8 cellular contexts compared by ENCODE assay signal in the genomic region with DNA sequence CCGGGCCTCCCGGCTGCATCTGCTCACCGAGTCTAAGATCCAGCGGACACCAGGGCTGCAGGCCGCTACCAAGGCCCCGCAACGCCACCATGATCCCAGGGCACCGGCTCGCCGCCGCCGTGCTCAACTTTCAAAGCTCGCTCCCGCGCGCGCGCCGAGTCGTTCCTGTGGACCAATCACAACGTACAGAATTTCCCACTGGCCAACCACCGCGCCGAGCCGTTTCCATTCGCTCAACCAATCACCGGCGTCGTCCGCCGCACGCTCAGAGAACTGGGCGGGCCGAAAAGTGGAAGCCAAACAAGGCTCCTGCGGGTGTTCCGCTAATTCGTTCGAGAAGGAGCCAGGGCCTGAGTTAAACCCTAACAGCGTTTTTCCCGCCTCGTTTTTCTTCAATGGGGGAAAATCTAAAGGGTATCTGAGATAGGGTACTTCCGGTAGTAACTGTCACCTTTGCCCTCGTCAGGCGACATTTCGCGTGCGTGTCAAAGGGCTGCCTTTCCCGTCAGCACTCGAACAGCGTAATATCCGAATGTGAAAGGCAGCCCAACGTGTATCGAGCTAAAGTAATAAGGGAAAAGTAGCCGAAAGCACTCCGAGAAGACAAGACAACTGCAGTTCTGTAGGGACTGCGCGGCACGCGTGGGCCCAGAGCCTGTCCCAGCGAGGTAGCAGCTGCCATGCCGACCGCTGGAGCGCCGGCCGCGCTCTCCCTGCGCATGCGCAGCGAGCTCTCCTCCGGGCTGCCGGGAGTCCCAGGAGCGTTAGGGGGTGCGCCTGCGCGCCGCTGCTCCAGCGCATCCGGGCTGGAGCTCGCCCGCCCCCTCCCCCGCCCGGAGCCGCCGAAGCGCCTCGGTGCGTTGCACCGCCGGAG. TPM values are rescaled to one million over a fixed set of nuclear protein-coding genes. Genes with fewer than 3 reads are reported as not detected.
A peak's percentile ranks its signal among the peaks of the same experiment; 100 is the strongest.
DNase-seq lines count a peak whose midpoint lies in the region; ATAC-seq lines count a peak whose summit lies in the region.

NCAPD3 (minus strand) TSS at position 132 of the 874 bp plus-strand sequence; CDS start at position 91, 41 bp downstream.
VPS26B (plus strand) TSS at position 836 of the 874 bp plus-strand sequence. CDS start 452 bp downstream, outside the sequence.

- peaks cover 29% of the 10 kb centered on the region for H3K27me3 ChIP-seq in BLaER1

- H3K9me3 ChIP-seq in BLaER1, result no peaks in the 10 kb centered on the region

- POLR2A ChIA-PET in activated CD4-positive, alpha-beta T cell treated with anti-CD3 and anti-CD28 coated beads, Interleukin-2, amount 10 ng/mL, durations not matched to agents 7 days and 5 days (lab: Charles Lee), result interaction anchor here (0.7 to 2.0 kb wide), 4 partner anchors 30 to 279 kb away, joined by 3 to 14 read pairs (median 8); partner anchors contain the start of genes ACAD8, GLB1L3 and THYN1

- ATAC-seq in GM19328 (IDR thresholded peaks at IDR 0.05; ENCODE audit: unreplicated experiment), result peak; percentile 64
- ATAC-seq in HG03520 (IDR thresholded peaks at IDR 0.05; ENCODE audit: unreplicated experiment), result peak; percentile 66

- DNase-seq in NCI-H69 (lab: John Stamatoyannopoulos, UW) (peak; percentile 99), cortex of kidney (lab: John Stamatoyannopoulos, UW) (peak; percentile 38), left kidney (ENCODE audit: low read depth, low spot score) (peak; percentile 99)
- peak; percentile 98 for DNase-seq in activated CD4-positive, alpha-beta T cell treated with anti-CD3 and anti-CD28 coated beads, Interleukin-2, amount 10 ng/mL, durations not matched to agents 7 days and 5 days
- DNase-seq in stimulated activated CD4-positive, alpha-beta T cell treated with anti-CD3 and anti-CD28 coated beads, Interleukin-2, amount 100 ng/mL, for 24 hours, result peak; percentile 96 to 97

- peak within 1 kb of the TSS; percentile 79 for H3K27ac ChIP-seq in BLaER1

- H3K9ac ChIP-seq in BLaER1, result peak within 1 kb of the TSS; percentile 83

- peaks cover 62% of the 10 kb centered on the region for H3K4me1 ChIP-seq in BLaER1

- H3K4me3 Mint-ChIP-seq in activated CD4-positive, alpha-beta T cell treated with anti-CD3 and anti-CD28 coated beads, Interleukin-2, amount 10 ng/mL, durations not matched to agents 7 days and 5 days, result peak within 1 kb of the TSS; percentile 88

- H3K36me3 ChIP-seq in BLaER1, result peaks cover 16% of the 10 kb centered on the region

- peaks cover 82% of the 10 kb centered on the region for H4K20me1 ChIP-seq in BLaER1

- peak within 1 kb of the TSS; percentile 91 for H3K4me3 ChIP-seq in BLaER1

- peaks cover 67% of the 10 kb centered on the region for H3K4me1 Mint-ChIP-seq in activated CD4-positive, alpha-beta T cell treated with anti-CD3 and anti-CD28 coated beads, Interleukin-2, amount 10 ng/mL, durations not matched to agents 7 days and 5 days

- CTCF ChIA-PET in activated CD4-positive, alpha-beta T cell treated with anti-CD3 and anti-CD28 coated beads, Interleukin-2, amount 10 ng/mL, durations not matched to agents 7 days and 5 days (lab: Charles Lee), result interaction anchor here (0.6 to 4.1 kb wide), 9 partner anchors 11 to 816 kb away, joined by 3 to 26 read pairs (median 5); partner anchors contain the start of gene GLB1L3

- peak within 1 kb of the TSS; percentile 97 for H3K27ac Mint-ChIP-seq in activated CD4-positive, alpha-beta T cell treated with anti-CD3 and anti-CD28 coated beads, Interleukin-2, amount 10 ng/mL, durations not matched to agents 7 days and 5 days

- no peaks in the 10 kb centered on the region for H3K9me3 Mint-ChIP-seq in activated CD4-positive, alpha-beta T cell treated with anti-CD3 and anti-CD28 coated beads, Interleukin-2, amount 10 ng/mL, durations not matched to agents 7 days and 5 days

- no peaks in the 10 kb centered on the region for H3K27me3 Mint-ChIP-seq in activated CD4-positive, alpha-beta T cell treated with anti-CD3 and anti-CD28 coated beads, Interleukin-2, amount 10 ng/mL, durations not matched to agents 7 days and 5 days

- peaks cover 38% of the 10 kb centered on the region for H3K36me3 Mint-ChIP-seq in activated CD4-positive, alpha-beta T cell treated with anti-CD3 and anti-CD28 coated beads, Interleukin-2, amount 10 ng/mL, durations not matched to agents 7 days and 5 days (ENCODE audit: low read depth)

- peak within 1 kb of the TSS; percentile 99 for H3K4me2 ChIP-seq in BLaER1

RNA-seq across cellular contexts. Expression of gene NCAPD3, which starts in this region (rescaled TPM):
- 100 to 1,000 TPM; 118 to 125 TPM for total RNA-seq in activated CD4-positive, alpha-beta T cell treated with anti-CD3 and anti-CD28 coated beads, Interleukin-2, amount 10 ng/mL, durations not matched to agents 7 days and 5 days

RNA-seq across cellular contexts. Expression of gene VPS26B, which starts in this region (rescaled TPM):
- 10 to 100 TPM; 66.4 to 66.9 TPM for total RNA-seq in activated CD4-positive, alpha-beta T cell treated with anti-CD3 and anti-CD28 coated beads, Interleukin-2, amount 10 ng/mL, durations not matched to agents 7 days and 5 days

Comparison
In these comparisons a context has a peak if more than half of its experiments do, and no peak if none do; other contexts are left out.
1. Peak in every context shown above with its lines: DNase-seq, ATAC-seq, H3K4me3 ChIP-seq and H3K27ac ChIP-seq.
2. DNase-seq: peak in every context shown above with its lines; median percentile 99 in NCI-H69; 99 in left kidney; 98 in activated CD4-positive, alpha-beta T cell treated with anti-CD3 and anti-CD28 coated beads, Interleukin-2, amount 10 ng/mL, durations not matched to agents 7 days and 5 days; 96 in stimulated activated CD4-positive, alpha-beta T cell treated with anti-CD3 and anti-CD28 coated beads, Interleukin-2, amount 100 ng/mL, for 24 hours; 38 in cortex of kidney.